In the genomic region with DNA sequence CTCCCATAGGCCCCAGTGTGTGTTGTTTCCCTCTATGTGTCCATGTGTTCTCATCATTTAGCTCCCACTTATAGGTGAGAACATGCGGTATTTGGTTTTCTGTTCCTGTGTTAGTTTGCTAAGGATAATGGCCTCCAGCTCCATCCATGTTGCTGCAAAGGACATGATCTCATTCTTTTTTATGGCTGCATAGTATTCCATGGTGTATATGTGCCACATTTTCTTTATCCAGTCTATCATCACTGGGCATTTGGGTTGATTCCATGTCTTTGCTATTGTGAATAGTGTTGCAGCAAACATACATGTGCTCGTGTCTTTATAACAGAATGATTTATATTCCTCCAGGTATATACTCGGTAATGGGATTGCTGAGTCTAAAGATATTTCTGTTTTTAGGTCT, we compare ENCODE assay signal across 12 cellular contexts. TPM values are rescaled to one million over a fixed set of nuclear protein-coding genes. Genes with fewer than 3 reads are reported as not detected.
"Had no signal": no experiment of that assay in that cellular context is flagged by ENCODE, and none has a peak within 500 bp of the region (broad histone marks: within the 10 kb centered on the region; RNA-seq: fewer than 3 reads in every experiment).

No MANE protein-coding gene starts in this region.

RNA-seq across cellular contexts. Expression of gene TESPA1, which starts 2.2 kb away (rescaled TPM):
- total RNA-seq: fibroblast of villous mesenchyme, lung microvascular endothelial cell, osteoblast had no signal
- polyA plus RNA-seq: neural cell had no signal

RNA-seq across cellular contexts. Expression of gene NEUROD4, which starts 33.0 kb away (rescaled TPM):
- total RNA-seq: esophagus muscularis mucosa, fibroblast of villous mesenchyme, gastrocnemius medialis, heart right ventricle, liver, lung microvascular endothelial cell, osteoblast, psoas muscle, right lobe of liver, upper lobe of left lung, uterus had no signal
- polyA plus RNA-seq: heart right ventricle, liver, neural cell, psoas muscle had no signal
